ENCODE assay signal across 9 cellular contexts in genomic region chr11:94568200-94568599, GRCh38. TPM values are rescaled to one million over a fixed set of nuclear protein-coding genes. Genes with fewer than 3 reads are reported as not detected.
"Had no signal": no experiment of that assay in that cellular context is flagged by ENCODE, and none has a peak within 500 bp of the region (broad histone marks: within the 10 kb centered on the region; RNA-seq: fewer than 3 reads in every experiment).

No MANE protein-coding gene starts in this region.

- H3K4me3 ChIP-seq: GM12878 had no signal

- FAIRE-seq: G401.6, GM12878, GM12891, GM12892, GM18507, GM19239 had no signal

- DNase-seq: GDM1, GF-D8 had no signal

- ATAC-seq: GM12878 had no signal

RNA-seq across cellular contexts. Expression of gene PIWIL4, which starts 1.0 kb away (rescaled TPM):
- total RNA-seq: G401 had no signal

RNA-seq across cellular contexts. Expression of gene FUT4, which starts 24.5 kb away (rescaled TPM):
- total RNA-seq: G401 had no signal

RNA-seq across cellular contexts. Expression of gene C11orf97, which starts 55.9 kb away (rescaled TPM):
- total RNA-seq: G401, GM12878 had no signal
- polyA plus RNA-seq: GM12878 had no signal
